Comparison of ENCODE assay signal across 8 cellular contexts in genomic region chr1:148333875-148334338, GRCh38.
A peak's percentile ranks its signal among the peaks of the same experiment; 100 is the strongest.
DNase-seq lines count a peak whose midpoint lies in the region; ATAC-seq and TF ChIP-seq lines count a peak whose summit lies in the region.

No MANE protein-coding gene starts in this region.

- no peaks in the 10 kb centered on the region for H3K36me3 ChIP-seq in Loucy (ENCODE audit: insufficient read depth, low read length)

- H3K79me2 ChIP-seq in Loucy (ENCODE audit: insufficient read depth, low read length) = no peaks in the 10 kb centered on the region

- peaks cover 0 to 11% (median 10%) of the 10 kb centered on the region in 5 donors for H3K27me3 Mint-ChIP-seq in naive thymus-derived CD8-positive, alpha-beta T cell

- DNase-seq in coronary artery (ENCODE audit: low spot score) (no peak), epidermal melanocyte (ENCODE audit: insufficient read length, low spot score) (no peak), nucleus accumbens (lab: John Stamatoyannopoulos, UW) (no peak)
- no peak for DNase-seq in naive thymus-derived CD8-positive, alpha-beta T cell

- POLR2A ChIA-PET in naive thymus-derived CD8-positive, alpha-beta T cell (lab: Charles Lee) = interaction anchor here (1.3 to 2.1 kb wide), 5 partner anchors 13 to 71 kb away, joined by 5 to 13 read pairs (median 7); no protein-coding TSS in a partner anchor

- peaks cover 0 to 3% (median 0%) of the 10 kb centered on the region in 9 donors for H3K9me3 Mint-ChIP-seq in naive thymus-derived CD8-positive, alpha-beta T cell

- peaks cover 4% of the 10 kb centered on the region for H3K27me3 ChIP-seq in Loucy (ENCODE audit: insufficient read depth, low read length, poor library complexity, severe bottlenecking)

- H3K4me3 ChIP-seq in Loucy (ENCODE audit: low read length, poor library complexity, severe bottlenecking) (peak overlapping the region; percentile 76), coronary artery (peak overlapping the region; percentile 74)

- H3K36me3 Mint-ChIP-seq in naive thymus-derived CD8-positive, alpha-beta T cell = peaks cover 0 to 2% (median 0%) of the 10 kb centered on the region in 3 donors

- 0 out of 2 replicates have a peak, but pooled peaks cover 2% of the 10 kb centered on the region for H3F3A ChIP-seq in Loucy (ENCODE audit: low read depth)

- no peak for ATAC-seq in naive thymus-derived CD8-positive, alpha-beta T cell
- no peak for ATAC-seq in HG03045 (IDR thresholded peaks at IDR 0.05; ENCODE audit: unreplicated experiment)
- ATAC-seq in GM21515 (IDR thresholded peaks at IDR 0.05; ENCODE audit: unreplicated experiment) = no peak

- H3K9me2 ChIP-seq in Loucy (replicated peaks; ENCODE audit: low read depth, low read length) = no peaks in the 10 kb centered on the region

- TF ChIP-seq CTCF in C4-2B (conservative IDR thresholded peaks at IDR 0.05) (no peak; the same call in 1 of the 2 replicates), Loucy (conservative IDR thresholded peaks at IDR 0.05; ENCODE audit: low read length) (no peak), coronary artery (IDR thresholded peaks at IDR 0.05) (no peak)

- H3K9me3 ChIP-seq in Loucy (ENCODE audit: insufficient read depth, low read depth, low read length) = no peaks in the 10 kb centered on the region

- H3K4me2 ChIP-seq in Loucy (ENCODE audit: low read depth, low read length, poor library complexity, severe bottlenecking) = peak overlapping the region; percentile 95

- H3K27ac Mint-ChIP-seq in naive thymus-derived CD8-positive, alpha-beta T cell = peak overlapping the region; percentile 95 to 100 (median 99)

- no peaks in the 10 kb centered on the region for H4K20me1 ChIP-seq in Loucy (ENCODE audit: insufficient read depth, low read length, poor library complexity, severe bottlenecking)

- H3K27ac ChIP-seq in C4-2B (peak overlapping the region; percentile 96), coronary artery (peak overlapping the region; percentile 22 to 78)

- H3K9ac ChIP-seq in Loucy (ENCODE audit: low read depth, low read length, poor library complexity, severe bottlenecking) = peak overlapping the region; percentile 70

- H2AFZ ChIP-seq in Loucy (ENCODE audit: low read length) = peak overlapping the region; percentile 83

- H3K4me3 Mint-ChIP-seq in naive thymus-derived CD8-positive, alpha-beta T cell = peak overlapping the region; percentile 92 to 100 (median 98)

- H3K4me1 ChIP-seq in Loucy (ENCODE audit: insufficient read depth, low read length, poor library complexity, severe bottlenecking) = peaks cover 18% of the 10 kb centered on the region

- H3K4me1 Mint-ChIP-seq in naive thymus-derived CD8-positive, alpha-beta T cell = peaks cover 30 to 45% (median 38%) of the 10 kb centered on the region in 4 donors
